Comparison of ENCODE assay signal across 13 cellular contexts in the genomic region with DNA sequence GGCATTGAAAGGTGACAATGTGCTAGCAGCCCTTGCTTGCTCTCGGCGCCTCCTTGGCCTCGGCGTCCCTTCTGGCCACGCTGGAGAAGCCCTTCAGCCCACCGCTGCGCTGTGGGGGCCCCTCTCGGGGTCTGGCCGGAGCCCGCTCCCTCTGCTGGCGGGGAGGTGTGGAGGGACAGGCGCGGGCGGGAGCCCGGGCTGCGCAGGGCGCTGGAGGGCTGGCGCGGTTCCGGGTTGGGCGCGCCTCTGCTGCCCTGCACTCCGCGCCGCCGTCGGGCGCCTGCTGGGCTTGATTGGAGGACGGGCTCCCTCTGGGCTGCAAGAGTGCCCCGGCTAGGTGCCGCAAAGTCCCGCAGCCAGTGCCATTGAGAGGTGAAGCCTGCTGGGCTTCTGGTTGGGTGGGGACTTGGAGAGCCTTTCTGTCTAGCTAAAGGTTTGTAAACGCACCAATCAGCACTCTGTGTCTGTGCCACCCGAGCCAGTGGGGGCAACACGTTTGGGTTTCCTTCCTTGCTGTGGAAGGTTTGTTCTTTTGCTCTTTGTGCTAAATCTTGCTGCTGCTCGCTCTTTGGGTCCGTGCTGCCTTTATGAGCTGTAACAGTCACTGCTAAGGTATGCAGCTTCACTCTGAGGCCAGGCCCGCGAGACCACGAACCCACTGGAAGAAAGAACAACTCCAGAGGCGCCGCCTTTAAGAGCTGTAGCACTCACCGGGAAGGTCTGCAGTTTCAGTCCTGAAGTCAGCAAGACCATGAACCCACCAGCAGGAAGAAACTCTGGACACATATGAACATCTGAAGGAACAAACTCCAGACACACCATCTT. TPM values are rescaled to one million over a fixed set of nuclear protein-coding genes. Genes with fewer than 3 reads are reported as not detected.
DNase-seq lines count a peak whose midpoint lies in the region; ATAC-seq and TF ChIP-seq lines count a peak whose summit lies in the region.
"Had no signal": no experiment of that assay in that cellular context is flagged by ENCODE, and none has a peak within 500 bp of the region (broad histone marks: within the 10 kb centered on the region; RNA-seq: fewer than 3 reads in every experiment).

No MANE protein-coding gene starts in this region.

- H3K36me3 ChIP-seq in SJSA1 (no peaks in the 10 kb centered on the region), smooth muscle cell (ENCODE audit: low read depth) (no peaks in the 10 kb centered on the region), gastrocnemius medialis (no peaks in the 10 kb centered on the region)
- H3K36me3 ChIP-seq: heart right ventricle had no signal

- H3K9me3 ChIP-seq in SJSA1 (replicated peaks): no peaks in the 10 kb centered on the region
- no peaks in the 10 kb centered on the region for H3K9me3 ChIP-seq in smooth muscle cell (replicated peaks; ENCODE audit: low read depth)
- H3K9me3 ChIP-seq in gastrocnemius medialis: no peaks in the 10 kb centered on the region
- H3K9me3 ChIP-seq: heart right ventricle had no signal

- in situ Hi-C loops in gastrocnemius medialis (cut with MboI; ENCODE audit: low sequenced_read_pairs in 4 of 4): loop anchor here in 3 of 4 donors (25.0 kb wide), 2 partner anchors 141 to 391 kb away; partner anchors contain the start of genes MZT2B (in 3 of the 3), SMPD4 (in 3 of the 3) and TUBA3E (in 3 of the 3)

- H4K20me1 ChIP-seq in smooth muscle cell (ENCODE audit: low read depth): no peaks in the 10 kb centered on the region

- H3K27ac ChIP-seq in SJSA1 (no peak overlapping the region), smooth muscle cell (ENCODE audit: low read depth) (peak overlapping the region; percentile 83), gastrocnemius medialis (no peak overlapping the region)
- H3K27ac ChIP-seq: heart right ventricle had no signal

- H3K79me2 ChIP-seq in smooth muscle cell (ENCODE audit: low read depth): no peaks in the 10 kb centered on the region

- H3K9ac ChIP-seq in smooth muscle cell (ENCODE audit: low read depth): peak overlapping the region; percentile 47

- H3K4me2 ChIP-seq in smooth muscle cell: peak overlapping the region; percentile 84

- peak overlapping the region; percentile 92 for H2AFZ ChIP-seq in smooth muscle cell (ENCODE audit: low read depth)

- no peak for ATAC-seq in gastrocnemius medialis
- ATAC-seq: heart right ventricle had no signal

- intact Hi-C loops in gastrocnemius medialis (cut with DNase I; ENCODE audit: low total_unique reads): no loop called here

- peaks cover 20% of the 10 kb centered on the region for H3K27me3 ChIP-seq in SJSA1 (replicated peaks)
- peaks cover 18% of the 10 kb centered on the region for H3K27me3 ChIP-seq in smooth muscle cell (ENCODE audit: low read depth)
- H3K27me3 ChIP-seq in gastrocnemius medialis: peaks cover 0 to 13% (median 9%) of the 10 kb centered on the region in 3 donors

- no peak for TF ChIP-seq POLR2A in gastrocnemius medialis (IDR thresholded peaks at IDR 0.05)

- H3K4me3 ChIP-seq in SJSA1 (no peak overlapping the region), foreskin fibroblast (ENCODE audit: low read depth in 1 of 2, low read length in 2 of 2) (no peak overlapping the region), smooth muscle cell (peak overlapping the region; percentile 54), gastrocnemius medialis (no peak overlapping the region)
- H3K4me3 ChIP-seq: heart right ventricle had no signal

- peaks cover 11% of the 10 kb centered on the region for H3F3A ChIP-seq in smooth muscle cell (ENCODE audit: low read depth)

- H3K4me1 ChIP-seq in SJSA1 (replicated peaks): peaks cover 19% of the 10 kb centered on the region
- H3K4me1 ChIP-seq in smooth muscle cell (ENCODE audit: low read depth): peaks cover 9% of the 10 kb centered on the region
- H3K4me1 ChIP-seq in gastrocnemius medialis: no peaks in the 10 kb centered on the region

- WGBS in smooth muscle cell (ENCODE audit: low lambda C conversion rate): 9% methylated on average over 31 of the region's 43 CpGs

- DNase-seq in HT1080 (ENCODE audit: low read depth) (peak; percentile 84), SJSA1 (ENCODE audit: low read depth in 1 of 2, low spot score in 2 of 2) (peak; percentile 62 to 79), foreskin fibroblast (peak; percentile 55 to 82), smooth muscle cell (lab: John Stamatoyannopoulos, UW; ENCODE audit: unreplicated experiment) (peak; percentile 63), GF-D8 (lab: John Stamatoyannopoulos, UW) (no peak), anterior cingulate cortex (lab: John Stamatoyannopoulos, UW) (no peak), cerebellum (ENCODE audit: low spot score) (no peak), gastrocnemius medialis (no peak)
- DNase-seq: DMS153, HCEC 1CT, heart right ventricle, NCI-H524, T-helper 1 cell had no signal

- TF ChIP-seq CTCF in foreskin fibroblast (IDR thresholded peaks at IDR 0.05; ENCODE audit: low read depth, low read length) (no peak), smooth muscle cell (IDR thresholded peaks at IDR 0.05; ENCODE audit: borderline replicate concordance, insufficient read depth, poor library complexity, severe bottlenecking) (peak; percentile 48), gastrocnemius medialis (IDR thresholded peaks at IDR 0.05 in 4 of 5, conservative IDR thresholded peaks at IDR 0.05 in 1 of 5) (no peak)

RNA-seq across cellular contexts. Expression of gene IMP4, which starts 14.8 kb away (rescaled TPM):
- 213 and 223 TPM in 2 replicates for total RNA-seq in HT1080 (2014; rRNA removed; shearing (Covaris generic))
- 171 and 185 TPM in 2 replicates for polyA plus RNA-seq in HT1080 (2015; cell fraction: cytosol; rRNA removed)
- 155 and 170 TPM in 2 replicates for polyA plus RNA-seq in HT1080 (2015; cell fraction: nucleus; rRNA removed)
- 95.7 and 112 TPM in 2 replicates for total RNA-seq in SJSA1 (2014; rRNA removed; shearing (Covaris generic))
- total RNA-seq in smooth muscle cell (36.4 and 59.3 TPM in 2 replicates), cerebellum (27.9 TPM), gastrocnemius medialis (100 to 1,000 TPM; 114 to 179 (median 149) TPM)
- 74.9 and 75.0 TPM in 2 replicates for polyA plus RNA-seq in smooth muscle cell

RNA-seq across cellular contexts. Expression of gene PTPN18, which starts 27.9 kb away (rescaled TPM):
- 13.5 and 20.3 TPM in 2 replicates for total RNA-seq in HT1080 (2014; rRNA removed; shearing (Covaris generic))
- polyA plus RNA-seq in HT1080 (2015; cell fraction: cytosol; rRNA removed): 29.9 and 33.0 TPM in 2 replicates
- 38.4 and 43.8 TPM in 2 replicates for polyA plus RNA-seq in HT1080 (2015; cell fraction: nucleus; rRNA removed)
- 34.7 and 44.8 TPM in 2 replicates for total RNA-seq in SJSA1 (2014; rRNA removed; shearing (Covaris generic))
- total RNA-seq in smooth muscle cell (4.4 and 13.9 TPM in 2 replicates), cerebellum (27.0 TPM), gastrocnemius medialis (10 to 100 TPM in 1 of 4 donors, 1 to 10 TPM in 3; 3.0 to 15.2 (median 7.0) TPM)
- 10.1 and 10.2 TPM in 2 replicates for polyA plus RNA-seq in smooth muscle cell

Comparison
In these comparisons a context has a peak if more than half of its experiments do, and no peak if none do; other contexts are left out.
1. DNase-seq: peak in HT1080 (single experiment), SJSA1 (2 of 2), foreskin fibroblast (2 of 2) and smooth muscle cell (single experiment); none in GF-D8 (single experiment), anterior cingulate cortex (0 of 58), cerebellum (single experiment) and gastrocnemius medialis (0 of 2).